Comparison of ENCODE assay signal across 8 cellular contexts in genomic region chr14:77809011-77809410, GRCh38.
"Had no signal": no experiment of that assay in that cellular context is flagged by ENCODE, and none has a peak within 500 bp of the region (broad histone marks: within the 10 kb centered on the region; RNA-seq: fewer than 3 reads in every experiment).

No MANE protein-coding gene starts in this region.

- FAIRE-seq: G401.6, GM12878, GM12891, GM12892, GM18507, GM19239 had no signal

- H3K4me3 ChIP-seq: GM12878 had no signal

- DNase-seq: GDM1, GF-D8 had no signal
